ENCODE assay signal across 1 cellular context in genomic region chr2:167509585-167509984, GRCh38.
TF ChIP-seq lines count a peak whose summit lies in the region.

No MANE protein-coding gene starts in this region.

TF ChIP-seq in HEK293, 187 proteins besides CTCF, POLR2A, EP300 and RAD21 (continued from another document):
- no peak for TF ChIP-seq PRDM2 (tag by site-specific recombination; IDR thresholded peaks at IDR 0.05; ENCODE audit: borderline replicate concordance)
